Comparison of ENCODE assay signal across 13 cellular contexts in the genomic region with DNA sequence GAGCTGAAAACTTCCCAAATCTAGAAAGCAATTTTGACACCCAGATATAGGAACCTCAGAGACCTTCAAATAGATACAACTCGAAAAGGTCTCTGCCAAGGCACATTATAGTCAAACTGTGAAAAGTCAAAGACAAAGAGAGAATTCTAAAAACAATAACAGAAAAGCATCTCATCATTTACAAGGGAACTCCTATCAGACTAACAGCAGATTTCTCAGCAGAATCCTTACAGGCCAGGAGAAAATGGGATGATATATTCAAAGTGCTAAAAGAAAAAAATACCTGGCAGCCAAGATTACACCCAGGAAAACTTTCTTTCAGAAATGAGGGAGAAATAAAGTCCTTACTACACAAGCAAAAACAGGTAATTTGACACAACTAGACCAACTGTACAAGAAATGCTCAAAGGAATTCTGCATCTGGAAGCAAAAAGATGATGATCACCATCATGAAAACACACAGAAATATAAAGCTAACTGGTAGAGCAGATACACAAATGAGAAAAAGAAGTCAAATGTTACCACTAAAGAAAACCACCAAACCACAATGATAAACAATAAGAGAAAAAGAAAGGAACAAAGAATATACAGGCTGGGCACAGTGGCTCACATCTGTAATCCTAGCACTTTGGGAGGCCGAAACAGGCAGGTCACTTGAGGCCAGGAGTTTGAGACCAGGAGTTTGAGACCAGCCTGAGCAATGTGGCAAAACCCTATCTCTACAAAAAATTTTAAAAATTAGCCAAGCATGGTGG. TPM values are rescaled to one million over a fixed set of nuclear protein-coding genes. Genes with fewer than 3 reads are reported as not detected.
DNase-seq lines count a peak whose midpoint lies in the region; ATAC-seq, FAIRE-seq and TF ChIP-seq lines count a peak whose summit lies in the region.
"Had no signal": no experiment of that assay in that cellular context is flagged by ENCODE, and none has a peak within 500 bp of the region (broad histone marks: within the 10 kb centered on the region; RNA-seq: fewer than 3 reads in every experiment).

No MANE protein-coding gene starts in this region.

- H3K79me2 ChIP-seq in GM12878 (ENCODE audit: control insufficient read depth, insufficient read depth, low read length): peaks cover 43% of the 10 kb centered on the region

- no TSS peak for BruUV-seq in GM12878 (replicated peaks; lab: Mats Ljungman, UMichigan)

- SMC1A ChIA-PET in GM12878 (lab: Charles Lee; ENCODE audit: uncharacterized antibody, unreplicated experiment): interaction anchor here (1.4 kb wide), 1 partner anchor 71 kb away, joined by 3 read pairs; no protein-coding TSS in a partner anchor

- H3K4me3 Mint-ChIP-seq in activated CD4-positive, alpha-beta T cell treated with anti-CD3 and anti-CD28 coated beads, Interleukin-2, amount 10 ng/mL, durations not matched to agents 24 days and 14 days: peak overlapping the region; percentile 47
- H3K4me3 Mint-ChIP-seq in stimulated activated naive B cell treated with anti-CD40 and anti-IgM and Interleukin-4, amounts not matched to agents 10 μg/mL and 1 μg/mL and 100 μg/mL, for 72 hours: no peak overlapping the region
- H3K4me3 Mint-ChIP-seq: brain had no signal

- CTCF ChIA-PET in GM12878 (lab: Yijun Ruan, JAX): interaction anchor here (0.7 to 1.1 kb wide), 3 partner anchors 10 to 25 kb away, joined by 3 to 8 read pairs (median 4); no protein-coding TSS in a partner anchor

- H3K36me3 ChIP-seq in GM12878 (ENCODE audit: control insufficient read depth in 2 of 2, insufficient read depth in 2 of 2, low read length in 1 of 2): peaks cover 0 to 7% of the 10 kb centered on the region in 2 experiments; a peak in 3 of 4 replicates

- peaks cover 24% of the 10 kb centered on the region for H3K9me3 ChIP-seq in GM12878 (replicated peaks; ENCODE audit: control insufficient read depth, insufficient read depth, low read length)

- H2AFZ ChIP-seq in GM12878 (ENCODE audit: control insufficient read depth, low read depth, low read length): no peak overlapping the region

- peaks cover 62% of the 10 kb centered on the region for H3K36me3 Mint-ChIP-seq in activated CD4-positive, alpha-beta T cell treated with anti-CD3 and anti-CD28 coated beads, Interleukin-2, amount 10 ng/mL, durations not matched to agents 24 days and 14 days (ENCODE audit: low read depth)
- H3K36me3 Mint-ChIP-seq in stimulated activated naive B cell treated with anti-CD40 and anti-IgM and Interleukin-4, amounts not matched to agents 10 μg/mL and 1 μg/mL and 100 μg/mL, for 72 hours: peaks cover 51 to 55% of the 10 kb centered on the region in 2 donors

- H3K4me1 Mint-ChIP-seq in activated CD4-positive, alpha-beta T cell treated with anti-CD3 and anti-CD28 coated beads, Interleukin-2, amount 10 ng/mL, durations not matched to agents 24 days and 14 days: peaks cover 45% of the 10 kb centered on the region
- H3K4me1 Mint-ChIP-seq in stimulated activated naive B cell treated with anti-CD40 and anti-IgM and Interleukin-4, amounts not matched to agents 10 μg/mL and 1 μg/mL and 100 μg/mL, for 72 hours: peaks cover 34 to 69% of the 10 kb centered on the region in 2 donors

- ATAC-seq in GM12878 (no peak), HG03280 (IDR thresholded peaks at IDR 0.05; ENCODE audit: unreplicated experiment) (no peak)
- peak in 1 of 2 donors; percentile 27 for ATAC-seq in stimulated activated naive B cell treated with anti-CD40 and anti-IgM and Interleukin-4, amounts not matched to agents 10 μg/mL and 1 μg/mL and 100 μg/mL, for 72 hours (replicated peaks)
- ATAC-seq: left lobe of liver had no signal

- no peak for TF ChIP-seq POLR2A in GM12878 (IDR thresholded peaks at IDR 0.05; ENCODE audit: low read depth, low read length)

- peaks cover 4% of the 10 kb centered on the region for H3K4me1 ChIP-seq in GM12878 (ENCODE audit: control insufficient read depth, insufficient read depth, low read length)

- peaks cover 26% of the 10 kb centered on the region for H3K9me3 Mint-ChIP-seq in activated CD4-positive, alpha-beta T cell treated with anti-CD3 and anti-CD28 coated beads, Interleukin-2, amount 10 ng/mL, durations not matched to agents 24 days and 14 days
- H3K9me3 Mint-ChIP-seq in stimulated activated naive B cell treated with anti-CD40 and anti-IgM and Interleukin-4, amounts not matched to agents 10 μg/mL and 1 μg/mL and 100 μg/mL, for 72 hours: peaks cover 15 to 16% of the 10 kb centered on the region in 2 donors

- POLR2A ChIA-PET in GM12878 (lab: Charles Lee): no interaction called here

- 100% methylated on average over 2 of the region's 2 CpGs for WGBS in GM12878 (ENCODE audit: insufficient coverage, insufficient replicate concordance, low lambda C conversion rate, missing lambda C conversion rate)

- H3K27ac ChIP-seq in GM12878 (ENCODE audit: control insufficient read depth, insufficient read depth): no peak overlapping the region

- H3K27me3 Mint-ChIP-seq in activated CD4-positive, alpha-beta T cell treated with anti-CD3 and anti-CD28 coated beads, Interleukin-2, amount 10 ng/mL, durations not matched to agents 24 days and 14 days: no peaks in the 10 kb centered on the region
- H3K27me3 Mint-ChIP-seq in stimulated activated naive B cell treated with anti-CD40 and anti-IgM and Interleukin-4, amounts not matched to agents 10 μg/mL and 1 μg/mL and 100 μg/mL, for 72 hours: no peaks in the 10 kb centered on the region

- no peaks in the 10 kb centered on the region for H3K27me3 ChIP-seq in GM12878 (replicated peaks in 1 of 2; ENCODE audit: control insufficient read depth in 2 of 2, insufficient read depth in 2 of 2, low read length in 1 of 2)

- no peaks in the 10 kb centered on the region for H4K20me1 ChIP-seq in GM12878 (ENCODE audit: control insufficient read depth, insufficient read depth)

- RAD21 ChIA-PET in GM12878 (lab: Charles Lee; ENCODE audit: unreplicated experiment): no interaction called here

- TF ChIP-seq EP300 in GM12878 (IDR thresholded peaks at IDR 0.05; ENCODE audit: borderline replicate concordance in 1 of 2, control insufficient read depth in 1 of 2, low read depth in 2 of 2, low read length in 2 of 2): no peak

- intact Hi-C loops in activated CD4-positive, alpha-beta T cell treated with anti-CD3 and anti-CD28 coated beads, Interleukin-2, amount 10 ng/mL, durations not matched to agents 24 days and 14 days (cut with micrococcal nuclease): no loop called here
- intact Hi-C loops in GM12878 (cut with micrococcal nuclease; ENCODE audit: unreplicated experiment): no loop called here

- TF ChIP-seq CTCF in GM12878 (IDR thresholded peaks at IDR 0.05 in 2 of 3, conservative IDR thresholded peaks at IDR 0.05 in 1 of 3; ENCODE audit: control insufficient read depth in 2 of 3, extremely low read depth in 1 of 3, insufficient read depth in 1 of 3, low read depth in 3 of 3, low read length in 3 of 3): no peak

- no peak for FAIRE-seq in GM12878 (lab: Jason Lieb, UNC)

- peak overlapping the region; percentile 87 for H3K27ac Mint-ChIP-seq in activated CD4-positive, alpha-beta T cell treated with anti-CD3 and anti-CD28 coated beads, Interleukin-2, amount 10 ng/mL, durations not matched to agents 24 days and 14 days
- H3K27ac Mint-ChIP-seq in stimulated activated naive B cell treated with anti-CD40 and anti-IgM and Interleukin-4, amounts not matched to agents 10 μg/mL and 1 μg/mL and 100 μg/mL, for 72 hours: peak overlapping the region; percentile 14
- H3K27ac Mint-ChIP-seq: brain had no signal

- peak; percentile 63 for DNase-seq in activated CD4-positive, alpha-beta T cell treated with anti-CD3 and anti-CD28 coated beads, Interleukin-2, amount 10 ng/mL, durations not matched to agents 24 days and 14 days
- no peak for DNase-seq in activated CD4-positive, alpha-beta T cell treated with anti-CD3 and anti-CD28 coated beads, Interleukin-2, amount 50 U/mL, for 48 hours
- DNase-seq in OCI-M1 (lab: John Stamatoyannopoulos, UW): peak; percentile 58
- no peak for DNase-seq in GM12878 (ENCODE audit: low read depth, low spot score)
- no peak for DNase-seq in stimulated activated naive B cell treated with anti-CD40 and anti-IgM and Interleukin-4, amounts not matched to agents 10 μg/mL and 1 μg/mL and 100 μg/mL, for 72 hours
- DNase-seq in GDM1 (lab: John Stamatoyannopoulos, UW): no peak
- DNase-seq in kidney tubule cell (ENCODE audit: low spot score): no peak
- DNase-seq: GF-D8, NCI-H2107, posterior cingulate gyrus had no signal

- no peak overlapping the region for H3K4me2 ChIP-seq in GM12878 (ENCODE audit: control insufficient read depth, insufficient read depth)

- H3K4me3 ChIP-seq in GM12878: no peak overlapping the region

- no peak for TF ChIP-seq RAD21 in GM12878 (IDR thresholded peaks at IDR 0.05; ENCODE audit: insufficient read depth, low read depth, low read length)

- in situ Hi-C loops in GM12878 (cut with MboI): no loop called here

- H3K9ac ChIP-seq in GM12878 (ENCODE audit: control insufficient read depth, insufficient read depth, low read length): no peak overlapping the region

TF ChIP-seq in GM12878, 131 proteins besides CTCF, POLR2A, EP300 and RAD21 (continues in another document):
- no peak for TF ChIP-seq HDAC2 (IDR thresholded peaks at IDR 0.05)
- no peak for TF ChIP-seq RELA (IDR thresholded peaks at IDR 0.05; ENCODE audit: borderline replicate concordance, partially characterized antibody)
- TF ChIP-seq CBX5 (IDR thresholded peaks at IDR 0.05; ENCODE audit: low read depth): peak; percentile 79; the same call in 1 of the 2 replicates
- TF ChIP-seq TCF12 (IDR thresholded peaks at IDR 0.05; ENCODE audit: low read depth, low read length): no peak
- no peak for TF ChIP-seq ZZZ3 (IDR thresholded peaks at IDR 0.05; ENCODE audit: control insufficient read depth, insufficient read length, low read depth)
- no peak for TF ChIP-seq ZNF24 (IDR thresholded peaks at IDR 0.05)

RNA-seq across cellular contexts. Expression of gene ADAM10, which starts 50.4 kb away (rescaled TPM):
- 103 and 111 TPM in 2 replicates for total RNA-seq in activated CD4-positive, alpha-beta T cell treated with anti-CD3 and anti-CD28 coated beads, Interleukin-2, amount 10 ng/mL, durations not matched to agents 24 days and 14 days
- 214 and 218 TPM in 2 replicates for total RNA-seq in GM12878 (2013; cell fraction: nucleolus; rRNA removed)
- total RNA-seq in GM12878 (2014; rRNA removed) (40.7 and 43.9 TPM in 2 replicates), GM12878 (2014; rRNA removed; fragmentation: Illumina TruSeq; extraction: Trizol) (33.1 and 33.3 TPM in 2 replicates), GM12878 (2021) (73.7 and 77.0 TPM in 2 replicates)
- 34.2 TPM for polyA plus RNA-seq in GM12878 (2011; ENCODE audit: low read depth)
- polyA plus RNA-seq in GM12878 (2011; rRNA removed) (83.0 and 107 TPM in 2 replicates), GM12878 (2014; fragmentation: Illumina TruSeq; extraction: Trizol) (59.5 and 60.2 TPM in 2 replicates), GM12878 (2014; fragmentation: Nextera tagmentation; extraction: Ambion mirVana) (10 to 100 TPM; 10.0 to 11.1 TPM), GM12878 (2014; rRNA removed) (43.5 and 50.4 TPM in 2 replicates), GM12878 (2016; fragmentation: Nextera tagmentation; extraction: Ambion mirVana) (10 to 100 TPM; 87.6 to 88.9 TPM)
- polyA plus RNA-seq in GM12878 (2011; cell fraction: cytosol; rRNA removed): 37.9 and 39.1 TPM in 2 replicates
- 23.7 and 25.8 TPM in 2 replicates for polyA plus RNA-seq in GM12878 (2011; cell fraction: nucleus; rRNA removed)
- polyA plus RNA-seq in GM12878 (2012): 61.2 and 63.5 TPM in 2 replicates
- 60.7 and 111 TPM in 2 replicates for polyA minus RNA-seq in GM12878 (2011; rRNA and poly(A)+ RNA removed)
- 39.4 and 50.1 TPM in 2 replicates for polyA minus RNA-seq in GM12878 (2011; cell fraction: cytosol; rRNA and poly(A)+ RNA removed)
- polyA minus RNA-seq in GM12878 (2011; cell fraction: nucleus; rRNA and poly(A)+ RNA removed): 37.4 and 63.6 TPM in 2 replicates

Comparison
In these comparisons a context has a peak if more than half of its experiments do, and no peak if none do; other contexts are left out.
1. DNase-seq: peak in activated CD4-positive, alpha-beta T cell treated with anti-CD3 and anti-CD28 coated beads, Interleukin-2, amount 10 ng/mL, durations not matched to agents 24 days and 14 days (single experiment) and OCI-M1 (single experiment); none in activated CD4-positive, alpha-beta T cell treated with anti-CD3 and anti-CD28 coated beads, Interleukin-2, amount 50 U/mL, for 48 hours (0 of 2), GM12878 (single experiment), stimulated activated naive B cell treated with anti-CD40 and anti-IgM and Interleukin-4, amounts not matched to agents 10 μg/mL and 1 μg/mL and 100 μg/mL, for 72 hours (single experiment), GDM1 (single experiment) and kidney tubule cell (single experiment).